In the genomic region with DNA sequence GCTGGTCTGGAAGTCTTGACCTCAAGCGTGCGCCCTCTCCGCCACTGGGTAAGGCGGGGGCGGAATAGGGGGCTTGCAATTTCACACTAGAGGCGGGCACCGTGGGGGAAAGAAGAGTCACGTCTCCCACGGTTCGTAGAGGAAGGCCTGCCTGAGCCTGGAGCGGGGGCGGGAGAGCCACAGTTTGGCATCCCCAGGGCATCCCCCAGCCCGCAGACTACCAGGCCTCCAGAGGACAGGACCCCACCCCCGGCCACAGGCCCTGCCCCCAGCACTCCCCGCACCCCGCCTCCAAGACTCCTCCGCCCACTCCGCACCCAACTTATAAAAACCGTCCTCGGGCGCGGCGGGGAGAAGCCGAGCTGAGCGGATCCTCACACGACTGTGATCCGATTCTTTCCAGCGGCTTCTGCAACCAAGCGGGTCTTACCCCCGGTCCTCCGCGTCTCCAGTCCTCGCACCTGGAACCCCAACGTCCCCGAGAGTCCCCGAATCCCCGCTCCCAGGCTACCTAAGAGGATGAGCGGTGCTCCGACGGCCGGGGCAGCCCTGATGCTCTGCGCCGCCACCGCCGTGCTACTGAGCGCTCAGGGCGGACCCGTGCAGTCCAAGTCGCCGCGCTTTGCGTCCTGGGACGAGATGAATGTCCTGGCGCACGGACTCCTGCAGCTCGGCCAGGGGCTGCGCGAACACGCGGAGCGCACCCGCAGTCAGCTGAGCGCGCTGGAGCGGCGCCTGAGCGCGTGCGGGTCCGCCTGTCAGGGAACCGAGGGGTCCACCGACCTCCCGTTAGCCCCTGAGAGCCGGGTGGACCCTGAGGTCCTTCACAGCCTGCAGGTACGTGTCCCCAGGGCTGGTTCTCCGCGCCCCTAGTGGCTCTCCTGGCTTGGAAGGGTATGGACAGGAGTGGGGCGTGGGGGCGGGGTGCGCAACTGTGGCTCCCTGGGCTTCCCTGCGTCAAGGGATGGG, we compare ENCODE assay signal across 1 cellular context.
TF ChIP-seq lines count a peak whose summit lies in the region.

A gene with protein sequence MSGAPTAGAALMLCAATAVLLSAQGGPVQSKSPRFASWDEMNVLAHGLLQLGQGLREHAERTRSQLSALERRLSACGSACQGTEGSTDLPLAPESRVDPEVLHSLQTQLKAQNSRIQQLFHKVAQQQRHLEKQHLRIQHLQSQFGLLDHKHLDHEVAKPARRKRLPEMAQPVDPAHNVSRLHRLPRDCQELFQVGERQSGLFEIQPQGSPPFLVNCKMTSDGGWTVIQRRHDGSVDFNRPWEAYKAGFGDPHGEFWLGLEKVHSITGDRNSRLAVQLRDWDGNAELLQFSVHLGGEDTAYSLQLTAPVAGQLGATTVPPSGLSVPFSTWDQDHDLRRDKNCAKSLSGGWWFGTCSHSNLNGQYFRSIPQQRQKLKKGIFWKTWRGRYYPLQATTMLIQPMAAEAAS (plus strand): TSS at position 353 of the 969 bp plus-strand sequence. CDS start 167 bp downstream, at position 520.

TF ChIP-seq in H1, 55 proteins besides CTCF, POLR2A, EP300 and RAD21:
- TF ChIP-seq CEBPB (IDR thresholded peaks at IDR 0.05; ENCODE audit: low read depth, low read length) (no peak), EZH2 (IDR thresholded peaks at IDR 0.05; ENCODE audit: low read depth, low read length, severe bottlenecking) (no peak), POLR2AphosphoS5 (IDR thresholded peaks at IDR 0.05; ENCODE audit: low read depth, low read length) (peak; percentile 36; the same call in 1 of the 2 replicates), SUZ12 (IDR thresholded peaks at IDR 0.05; ENCODE audit: low read length) (peak; percentile 34; the same call in 1 of the 2 replicates), BCL11A (IDR thresholded peaks at IDR 0.05; ENCODE audit: low read depth in 2 of 2, low read length in 2 of 2) (no peak), SP4 (IDR thresholded peaks at IDR 0.05; ENCODE audit: low read length) (no peak), EGR1 (IDR thresholded peaks at IDR 0.05; ENCODE audit: borderline replicate concordance, low read depth, low read length) (peak; percentile 52; the same call in 1 of the 2 replicates), KDM1A (IDR thresholded peaks at IDR 0.05; ENCODE audit: borderline replicate concordance, low read length) (peak; percentile 36; the same call in 1 of the 2 replicates), TAF1 (IDR thresholded peaks at IDR 0.05; ENCODE audit: low read depth, low read length) (0 out of 2 replicates have a peak, but pooled peaks have one; percentile 38), GABPA (IDR thresholded peaks at IDR 0.05; ENCODE audit: borderline replicate concordance, insufficient read depth, low read length) (0 out of 2 replicates have a peak, but pooled peaks have one; percentile 36), ZNF274 (IDR thresholded peaks at IDR 0.05; ENCODE audit: borderline replicate concordance, extremely low read depth, low read length) (no peak), TBP (IDR thresholded peaks at IDR 0.05; ENCODE audit: low read depth, low read length) (peak; percentile 55; the same call in 1 of the 2 replicates), CTBP2 (IDR thresholded peaks at IDR 0.05; ENCODE audit: borderline replicate concordance, insufficient read depth, insufficient read length, low read length) (no peak), HDAC2 (IDR thresholded peaks at IDR 0.05; ENCODE audit: borderline replicate concordance in 1 of 2, low read depth in 2 of 2, low read length in 2 of 2) (no peak; a peak in 1 of 4 replicates), CREB1 (IDR thresholded peaks at IDR 0.05) (no peak), ASH2L (IDR thresholded peaks at IDR 0.05; ENCODE audit: low read length) (peak; percentile 54), POU5F1 (IDR thresholded peaks at IDR 0.05; ENCODE audit: low read depth, low read length) (no peak), KDM4A (IDR thresholded peaks at IDR 0.05; ENCODE audit: low read depth, low read length, severe bottlenecking) (peak; percentile 69), MAFK (IDR thresholded peaks at IDR 0.05; ENCODE audit: low read depth, low read length) (no peak)
- TF ChIP-seq, protein P1, sequence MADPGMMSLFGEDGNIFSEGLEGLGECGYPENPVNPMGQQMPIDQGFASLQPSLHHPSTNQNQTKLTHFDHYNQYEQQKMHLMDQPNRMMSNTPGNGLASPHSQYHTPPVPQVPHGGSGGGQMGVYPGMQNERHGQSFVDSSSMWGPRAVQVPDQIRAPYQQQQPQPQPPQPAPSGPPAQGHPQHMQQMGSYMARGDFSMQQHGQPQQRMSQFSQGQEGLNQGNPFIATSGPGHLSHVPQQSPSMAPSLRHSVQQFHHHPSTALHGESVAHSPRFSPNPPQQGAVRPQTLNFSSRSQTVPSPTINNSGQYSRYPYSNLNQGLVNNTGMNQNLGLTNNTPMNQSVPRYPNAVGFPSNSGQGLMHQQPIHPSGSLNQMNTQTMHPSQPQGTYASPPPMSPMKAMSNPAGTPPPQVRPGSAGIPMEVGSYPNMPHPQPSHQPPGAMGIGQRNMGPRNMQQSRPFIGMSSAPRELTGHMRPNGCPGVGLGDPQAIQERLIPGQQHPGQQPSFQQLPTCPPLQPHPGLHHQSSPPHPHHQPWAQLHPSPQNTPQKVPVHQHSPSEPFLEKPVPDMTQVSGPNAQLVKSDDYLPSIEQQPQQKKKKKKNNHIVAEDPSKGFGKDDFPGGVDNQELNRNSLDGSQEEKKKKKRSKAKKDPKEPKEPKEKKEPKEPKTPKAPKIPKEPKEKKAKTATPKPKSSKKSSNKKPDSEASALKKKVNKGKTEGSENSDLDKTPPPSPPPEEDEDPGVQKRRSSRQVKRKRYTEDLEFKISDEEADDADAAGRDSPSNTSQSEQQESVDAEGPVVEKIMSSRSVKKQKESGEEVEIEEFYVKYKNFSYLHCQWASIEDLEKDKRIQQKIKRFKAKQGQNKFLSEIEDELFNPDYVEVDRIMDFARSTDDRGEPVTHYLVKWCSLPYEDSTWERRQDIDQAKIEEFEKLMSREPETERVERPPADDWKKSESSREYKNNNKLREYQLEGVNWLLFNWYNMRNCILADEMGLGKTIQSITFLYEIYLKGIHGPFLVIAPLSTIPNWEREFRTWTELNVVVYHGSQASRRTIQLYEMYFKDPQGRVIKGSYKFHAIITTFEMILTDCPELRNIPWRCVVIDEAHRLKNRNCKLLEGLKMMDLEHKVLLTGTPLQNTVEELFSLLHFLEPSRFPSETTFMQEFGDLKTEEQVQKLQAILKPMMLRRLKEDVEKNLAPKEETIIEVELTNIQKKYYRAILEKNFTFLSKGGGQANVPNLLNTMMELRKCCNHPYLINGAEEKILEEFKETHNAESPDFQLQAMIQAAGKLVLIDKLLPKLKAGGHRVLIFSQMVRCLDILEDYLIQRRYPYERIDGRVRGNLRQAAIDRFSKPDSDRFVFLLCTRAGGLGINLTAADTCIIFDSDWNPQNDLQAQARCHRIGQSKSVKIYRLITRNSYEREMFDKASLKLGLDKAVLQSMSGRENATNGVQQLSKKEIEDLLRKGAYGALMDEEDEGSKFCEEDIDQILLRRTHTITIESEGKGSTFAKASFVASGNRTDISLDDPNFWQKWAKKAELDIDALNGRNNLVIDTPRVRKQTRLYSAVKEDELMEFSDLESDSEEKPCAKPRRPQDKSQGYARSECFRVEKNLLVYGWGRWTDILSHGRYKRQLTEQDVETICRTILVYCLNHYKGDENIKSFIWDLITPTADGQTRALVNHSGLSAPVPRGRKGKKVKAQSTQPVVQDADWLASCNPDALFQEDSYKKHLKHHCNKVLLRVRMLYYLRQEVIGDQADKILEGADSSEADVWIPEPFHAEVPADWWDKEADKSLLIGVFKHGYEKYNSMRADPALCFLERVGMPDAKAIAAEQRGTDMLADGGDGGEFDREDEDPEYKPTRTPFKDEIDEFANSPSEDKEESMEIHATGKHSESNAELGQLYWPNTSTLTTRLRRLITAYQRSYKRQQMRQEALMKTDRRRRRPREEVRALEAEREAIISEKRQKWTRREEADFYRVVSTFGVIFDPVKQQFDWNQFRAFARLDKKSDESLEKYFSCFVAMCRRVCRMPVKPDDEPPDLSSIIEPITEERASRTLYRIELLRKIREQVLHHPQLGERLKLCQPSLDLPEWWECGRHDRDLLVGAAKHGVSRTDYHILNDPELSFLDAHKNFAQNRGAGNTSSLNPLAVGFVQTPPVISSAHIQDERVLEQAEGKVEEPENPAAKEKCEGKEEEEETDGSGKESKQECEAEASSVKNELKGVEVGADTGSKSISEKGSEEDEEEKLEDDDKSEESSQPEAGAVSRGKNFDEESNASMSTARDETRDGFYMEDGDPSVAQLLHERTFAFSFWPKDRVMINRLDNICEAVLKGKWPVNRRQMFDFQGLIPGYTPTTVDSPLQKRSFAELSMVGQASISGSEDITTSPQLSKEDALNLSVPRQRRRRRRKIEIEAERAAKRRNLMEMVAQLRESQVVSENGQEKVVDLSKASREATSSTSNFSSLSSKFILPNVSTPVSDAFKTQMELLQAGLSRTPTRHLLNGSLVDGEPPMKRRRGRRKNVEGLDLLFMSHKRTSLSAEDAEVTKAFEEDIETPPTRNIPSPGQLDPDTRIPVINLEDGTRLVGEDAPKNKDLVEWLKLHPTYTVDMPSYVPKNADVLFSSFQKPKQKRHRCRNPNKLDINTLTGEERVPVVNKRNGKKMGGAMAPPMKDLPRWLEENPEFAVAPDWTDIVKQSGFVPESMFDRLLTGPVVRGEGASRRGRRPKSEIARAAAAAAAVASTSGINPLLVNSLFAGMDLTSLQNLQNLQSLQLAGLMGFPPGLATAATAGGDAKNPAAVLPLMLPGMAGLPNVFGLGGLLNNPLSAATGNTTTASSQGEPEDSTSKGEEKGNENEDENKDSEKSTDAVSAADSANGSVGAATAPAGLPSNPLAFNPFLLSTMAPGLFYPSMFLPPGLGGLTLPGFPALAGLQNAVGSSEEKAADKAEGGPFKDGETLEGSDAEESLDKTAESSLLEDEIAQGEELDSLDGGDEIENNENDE (IDR thresholded peaks at IDR 0.05; ENCODE audit: insufficient replicate concordance, low read length), result no peak
- TF ChIP-seq, protein P2, sequence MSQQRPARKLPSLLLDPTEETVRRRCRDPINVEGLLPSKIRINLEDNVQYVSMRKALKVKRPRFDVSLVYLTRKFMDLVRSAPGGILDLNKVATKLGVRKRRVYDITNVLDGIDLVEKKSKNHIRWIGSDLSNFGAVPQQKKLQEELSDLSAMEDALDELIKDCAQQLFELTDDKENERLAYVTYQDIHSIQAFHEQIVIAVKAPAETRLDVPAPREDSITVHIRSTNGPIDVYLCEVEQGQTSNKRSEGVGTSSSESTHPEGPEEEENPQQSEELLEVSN (IDR thresholded peaks at IDR 0.05), result 0 out of 2 replicates have a peak, but pooled peaks have one; percentile 62
- TF ChIP-seq, protein P3, sequence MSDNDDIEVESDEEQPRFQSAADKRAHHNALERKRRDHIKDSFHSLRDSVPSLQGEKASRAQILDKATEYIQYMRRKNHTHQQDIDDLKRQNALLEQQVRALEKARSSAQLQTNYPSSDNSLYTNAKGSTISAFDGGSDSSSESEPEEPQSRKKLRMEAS (IDR thresholded peaks at IDR 0.05), result peak; percentile 66
TF ChIP-seq in H1: peak in this region for 11.
